In the genomic region with DNA sequence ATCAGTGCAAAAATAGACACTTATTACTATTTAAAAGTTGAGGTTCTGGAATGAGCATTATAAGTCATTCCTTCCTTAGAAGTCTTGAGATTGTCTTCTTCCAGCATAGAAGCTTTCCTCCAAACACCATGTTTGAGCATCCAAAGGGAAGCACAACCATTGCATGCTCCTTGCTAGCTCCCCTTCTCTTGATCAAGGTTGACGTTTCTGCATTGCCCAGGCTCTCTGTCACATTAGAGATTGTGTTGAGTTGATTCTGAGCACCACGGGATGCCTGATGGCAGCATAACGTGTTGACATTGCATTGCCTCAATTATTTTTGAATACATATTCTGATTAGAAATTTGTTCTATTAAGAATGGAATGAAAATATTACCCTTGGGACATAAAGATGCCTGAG, we compare ENCODE assay signal across 26 cellular contexts.
"Had no signal": no experiment of that assay in that cellular context is flagged by ENCODE, and none has a peak within 500 bp of the region (broad histone marks: within the 10 kb centered on the region; RNA-seq: fewer than 3 reads in every experiment).

No MANE protein-coding gene starts in this region.

- H3K4me1 ChIP-seq: pancreas, psoas muscle, right lobe of liver, sigmoid colon, stomach, thyroid gland, tibial nerve, upper lobe of left lung, vagina had no signal

- H3K27me3 Mint-ChIP-seq: natural killer cell treated with Interleukin-12 subunit alpha and Interleukin-12 subunit beta and Interleukin-15 and Interleukin-18, amount 100 ng/mL, for 72 hours; stimulated activated naive B cell treated with anti-CD40 and anti-IgM and Interleukin-4, amounts not matched to agents 10 μg/mL and 1 μg/mL and 100 μg/mL, for 72 hours; stimulated activated naive CD8-positive, alpha-beta T cell treated with anti-CD3 and anti-CD28 coated beads, Interleukin-15, Interleukin-2, amounts not matched to agents 100 ng/mL and 50 ng/mL, for 24 hours had no signal

- H3K36me3 Mint-ChIP-seq: natural killer cell treated with Interleukin-12 subunit alpha and Interleukin-12 subunit beta and Interleukin-15 and Interleukin-18, amount 100 ng/mL, for 72 hours; stimulated activated effector memory CD8-positive, alpha-beta T cell treated with anti-CD3 and anti-CD28 coated beads, Interleukin-12 subunit alpha, Interleukin-12 subunit beta, amount 100 ng/mL, for 72 hours had no signal

- H3K27me3 ChIP-seq: neutrophil, pancreas, right lobe of liver, sigmoid colon, stomach, thyroid gland, tibial nerve, upper lobe of left lung, vagina had no signal

- H3K27ac Mint-ChIP-seq: natural killer cell treated with Interleukin-12 subunit alpha and Interleukin-12 subunit beta and Interleukin-15 and Interleukin-18, amount 100 ng/mL, for 72 hours; nephron progenitor cell; stimulated activated effector memory CD8-positive, alpha-beta T cell treated with anti-CD3 and anti-CD28 coated beads, Interleukin-12 subunit alpha, Interleukin-12 subunit beta, amount 100 ng/mL, for 72 hours; stimulated activated naive B cell treated with anti-CD40 and anti-IgM and Interleukin-4, amounts not matched to agents 10 μg/mL and 1 μg/mL and 100 μg/mL, for 72 hours; stimulated activated naive CD8-positive, alpha-beta T cell treated with anti-CD3 and anti-CD28 coated beads, Interleukin-15, Interleukin-2, amounts not matched to agents 100 ng/mL and 50 ng/mL, for 24 hours had no signal

- H3K36me3 ChIP-seq: neutrophil, right lobe of liver, sigmoid colon, stomach, thoracic aorta, thyroid gland, tibial nerve, upper lobe of left lung, vagina had no signal

- H3K9me3 Mint-ChIP-seq: natural killer cell treated with Interleukin-12 subunit alpha and Interleukin-12 subunit beta and Interleukin-15 and Interleukin-18, amount 100 ng/mL, for 72 hours; nephron progenitor cell; stimulated activated naive B cell treated with anti-CD40 and anti-IgM and Interleukin-4, amounts not matched to agents 10 μg/mL and 1 μg/mL and 100 μg/mL, for 72 hours; stimulated activated naive CD8-positive, alpha-beta T cell treated with anti-CD3 and anti-CD28 coated beads, Interleukin-15, Interleukin-2, amounts not matched to agents 100 ng/mL and 50 ng/mL, for 24 hours had no signal

- H3K4me3 ChIP-seq: pancreas, psoas muscle, right lobe of liver, sigmoid colon, stomach, thoracic aorta, thyroid gland, tibial nerve, upper lobe of left lung, vagina had no signal

- H3K27ac ChIP-seq: neutrophil, pancreas, psoas muscle, right lobe of liver, sigmoid colon, stomach, thoracic aorta, thyroid gland, tibial nerve, upper lobe of left lung, vagina had no signal

- H3K4me3 Mint-ChIP-seq: natural killer cell treated with Interleukin-12 subunit alpha and Interleukin-12 subunit beta and Interleukin-15 and Interleukin-18, amount 100 ng/mL, for 72 hours; nephron progenitor cell; neural crest cell; stimulated activated effector memory CD8-positive, alpha-beta T cell treated with anti-CD3 and anti-CD28 coated beads, Interleukin-12 subunit alpha, Interleukin-12 subunit beta, amount 100 ng/mL, for 72 hours; stimulated activated naive B cell treated with anti-CD40 and anti-IgM and Interleukin-4, amounts not matched to agents 10 μg/mL and 1 μg/mL and 100 μg/mL, for 72 hours; stimulated activated naive CD8-positive, alpha-beta T cell treated with anti-CD3 and anti-CD28 coated beads, Interleukin-15, Interleukin-2, amounts not matched to agents 100 ng/mL and 50 ng/mL, for 24 hours had no signal

- ATAC-seq: natural killer cell treated with Interleukin-12 subunit alpha and Interleukin-12 subunit beta and Interleukin-15 and Interleukin-18, amount 100 ng/mL, for 72 hours; pancreas; psoas muscle; right cardiac atrium; right lobe of liver; stimulated activated effector memory CD8-positive, alpha-beta T cell treated with anti-CD3 and anti-CD28 coated beads, Interleukin-12 subunit alpha, Interleukin-12 subunit beta, amount 100 ng/mL, for 72 hours; stimulated activated naive B cell treated with anti-CD40 and anti-IgM and Interleukin-4, amounts not matched to agents 10 μg/mL and 1 μg/mL and 100 μg/mL, for 72 hours had no signal

- DNase-seq: nephron progenitor cell; nucleus accumbens; pancreas; psoas muscle; right cardiac atrium; right lobe of liver; sigmoid colon; small intestine; stimulated activated CD4-positive, alpha-beta T cell treated with anti-CD3 and anti-CD28 coated beads, Interleukin-15, amount 100 ng/mL, for 24 hours; stimulated activated CD4-positive, alpha-beta T cell treated with anti-CD3 and anti-CD28 coated beads, Interleukin-2, amount 100 ng/mL, for 24 hours; stimulated activated CD4-positive, alpha-beta T cell treated with anti-CD3 and anti-CD28 coated beads, Interleukin-2, amount 100 ng/mL, for 48 hours; stimulated activated CD4-positive, alpha-beta T cell treated with anti-CD3 and anti-CD28 coated beads, Interleukin-4, amount 100 ng/mL, for 24 hours; stimulated activated naive B cell treated with anti-CD40 and anti-IgM and Interleukin-4, amounts not matched to agents 10 μg/mL and 1 μg/mL and 100 μg/mL, for 72 hours; stimulated activated naive CD4-positive, alpha-beta T cell treated with Interleukin-2 at 50 U/mL for 16 hours; stomach; thyroid gland; trophoblast cell; upper lobe of left lung had no signal

- H3K9me3 ChIP-seq: neutrophil, pancreas, psoas muscle, right lobe of liver, sigmoid colon, stomach, thoracic aorta, thyroid gland, tibial nerve, upper lobe of left lung, vagina had no signal

- H3K4me1 Mint-ChIP-seq: neural crest cell; stimulated activated effector memory CD8-positive, alpha-beta T cell treated with anti-CD3 and anti-CD28 coated beads, Interleukin-12 subunit alpha, Interleukin-12 subunit beta, amount 100 ng/mL, for 72 hours had no signal
